14 cellular contexts compared by ENCODE assay signal in genomic region chr3:113685956-113686721, GRCh38. TPM values are rescaled to one million over a fixed set of nuclear protein-coding genes. Genes with fewer than 3 reads are reported as not detected.
A peak's percentile ranks its signal among the peaks of the same experiment; 100 is the strongest.
DNase-seq lines count a peak whose midpoint lies in the region; ATAC-seq, FAIRE-seq and TF ChIP-seq lines count a peak whose summit lies in the region.
"Had no signal": no experiment of that assay in that cellular context is flagged by ENCODE, and none has a peak within 500 bp of the region (broad histone marks: within the 10 kb centered on the region; RNA-seq: fewer than 3 reads in every experiment).

No MANE protein-coding gene starts in this region.

- TF ChIP-seq EP300 in A549 (IDR thresholded peaks at IDR 0.05), result no peak

- H3K4me3 ChIP-seq in A549 (no peak overlapping the region), HL-60 (replicated peaks; ENCODE audit: insufficient read depth, low read length) (no peak overlapping the region), cardiac fibroblast (replicated peaks in 1 of 2; ENCODE audit: low read depth in 2 of 2, low read length in 2 of 2) (no peak overlapping the region)

- H3K4me1 ChIP-seq in A549, result 0 out of 3 replicates have a peak, but pooled peaks cover 3% of the 10 kb centered on the region

- whole genome bisulfite sequencing in A549 (ENCODE audit: missing lambda C conversion rate), result 49% methylated on average over 2 of the region's 2 CpGs

- no peaks in the 10 kb centered on the region; the same call in 2 of the 3 replicates for H3K9me3 ChIP-seq in A549

- no peaks in the 10 kb centered on the region for H3K27me3 ChIP-seq in HL-60 (ENCODE audit: insufficient read depth, poor library complexity, severe bottlenecking)

- intact Hi-C loops in head of caudate nucleus (cut with DNase I), result no loop called here
- intact Hi-C loops in posterior cingulate gyrus (cut with DNase I), result no loop called here

- no peak; a peak in 2 of 6 replicates for ATAC-seq in A549
- ATAC-seq in HG02870 (IDR thresholded peaks at IDR 0.05; ENCODE audit: unreplicated experiment), result no peak

- DNase-seq in A549 (ENCODE audit: low read depth in 1 of 2, low spot score in 1 of 2) (no peak), HL-60 (ENCODE audit: low read depth in 1 of 2, low spot score in 1 of 2) (peak; percentile 34 to 42), cardiac fibroblast (ENCODE audit: low read depth in 2 of 2) (peak; percentile 60 to 77), left kidney (ENCODE audit: low read depth, low spot score) (peak; percentile 16), head of caudate nucleus (no peak), posterior cingulate gyrus (no peak), NCI-H774 (lab: John Stamatoyannopoulos, UW) (no peak)
- DNase-seq: cortex of kidney; NCI-H2029 treated with DMSO at 0.1 percent for 48 hours; stimulated activated CD4-positive, alpha-beta T cell treated with anti-CD3 and anti-CD28 coated beads, Interleukin-4, amount 100 ng/mL, for 24 hours; substantia nigra had no signal

- TF ChIP-seq CTCF in A549 (IDR thresholded peaks at IDR 0.05) (no peak), HL-60 (IDR thresholded peaks at IDR 0.05; ENCODE audit: insufficient read depth, low read length) (no peak), cardiac fibroblast (IDR thresholded peaks at IDR 0.05; ENCODE audit: low read depth, low read length) (no peak)

- CTCF ChIA-PET in A549 (lab: Yijun Ruan, JAX), result no interaction called here

- no peak for TF ChIP-seq POLR2A in A549 (IDR thresholded peaks at IDR 0.05; ENCODE audit: low read length)

- POLR2A ChIA-PET in A549 (lab: Yijun Ruan, JAX), result no interaction called here

- H3K27ac ChIP-seq in A549 (peak overlapping the region in 1 of 2 experiments; percentile 48; a peak in 2 of 6 replicates), HL-60 (replicated peaks) (no peak overlapping the region)
- H3K27ac ChIP-seq: VCaP had no signal

- no peak overlapping the region for H3K4me2 ChIP-seq in A549

- no peak for TF ChIP-seq RAD21 in A549 (conservative IDR thresholded peaks at IDR 0.05 in 1 of 2, IDR thresholded peaks at IDR 0.05 in 1 of 2)

- FAIRE-seq in A549 (lab: Jason Lieb, UNC), result no peak
- FAIRE-seq: RCC 7860 had no signal

TF ChIP-seq in A549, 52 proteins besides CTCF, POLR2A, EP300 and RAD21:
- no peak for TF ChIP-seq ELK1 (IDR thresholded peaks at IDR 0.05; ENCODE audit: low read depth, low read length)
- TF ChIP-seq CEBPB (IDR thresholded peaks at IDR 0.05), result peak; percentile 56 to 73; a peak in 3 of 4 replicates

RNA-seq across cellular contexts. Expression of gene USF3, which starts 10.3 kb away (rescaled TPM):
- polyA plus RNA-seq in A549 (2011; rRNA removed), result 11.3 and 11.5 TPM in 2 replicates
- polyA plus RNA-seq in A549 (2012; cell fraction: cytosol; rRNA removed), result 2.0 and 2.3 TPM in 2 replicates
- polyA plus RNA-seq in A549 (2012; cell fraction: nucleus; rRNA removed), result 0.91 and 1.1 TPM in 2 replicates
- polyA plus RNA-seq in A549 (2017; fragmentation: RNase III; extraction: RNeasy Plus Mini Kit Qiagen cat#74134 plus additional on column Dnase treatment), result 1.8 to 1.9 TPM (median 1.8 TPM) in 3 replicates
- 17.0 and 18.6 TPM in 2 replicates for polyA minus RNA-seq in A549 (2011; rRNA and poly(A)+ RNA removed)

RNA-seq across cellular contexts. Expression of gene NAA50, which starts 59.9 kb away (rescaled TPM):
- polyA plus RNA-seq in A549 (2011; rRNA removed) (107 and 141 TPM in 2 replicates), A549 (2017; fragmentation: RNase III; extraction: RNeasy Plus Mini Kit Qiagen cat#74134 plus additional on column Dnase treatment) (168 to 180 TPM (median 169 TPM) in 3 replicates)
- polyA plus RNA-seq in A549 (2012; cell fraction: cytosol; rRNA removed), result 147 and 167 TPM in 2 replicates
- polyA plus RNA-seq in A549 (2012; cell fraction: nucleus; rRNA removed), result 90.9 and 95.9 TPM in 2 replicates
- polyA minus RNA-seq in A549 (2011; rRNA and poly(A)+ RNA removed), result 28.7 and 34.5 TPM in 2 replicates

Comparison
In these comparisons a context has a peak if more than half of its experiments do, and no peak if none do; other contexts are left out.
1. DNase-seq: peak in HL-60 (2 of 2), cardiac fibroblast (2 of 2) and left kidney (single experiment); none in A549 (0 of 2), head of caudate nucleus (0 of 42), posterior cingulate gyrus (0 of 10) and NCI-H774 (single experiment).